Comparison of ENCODE assay signal across 1 cellular context in the genomic region with DNA sequence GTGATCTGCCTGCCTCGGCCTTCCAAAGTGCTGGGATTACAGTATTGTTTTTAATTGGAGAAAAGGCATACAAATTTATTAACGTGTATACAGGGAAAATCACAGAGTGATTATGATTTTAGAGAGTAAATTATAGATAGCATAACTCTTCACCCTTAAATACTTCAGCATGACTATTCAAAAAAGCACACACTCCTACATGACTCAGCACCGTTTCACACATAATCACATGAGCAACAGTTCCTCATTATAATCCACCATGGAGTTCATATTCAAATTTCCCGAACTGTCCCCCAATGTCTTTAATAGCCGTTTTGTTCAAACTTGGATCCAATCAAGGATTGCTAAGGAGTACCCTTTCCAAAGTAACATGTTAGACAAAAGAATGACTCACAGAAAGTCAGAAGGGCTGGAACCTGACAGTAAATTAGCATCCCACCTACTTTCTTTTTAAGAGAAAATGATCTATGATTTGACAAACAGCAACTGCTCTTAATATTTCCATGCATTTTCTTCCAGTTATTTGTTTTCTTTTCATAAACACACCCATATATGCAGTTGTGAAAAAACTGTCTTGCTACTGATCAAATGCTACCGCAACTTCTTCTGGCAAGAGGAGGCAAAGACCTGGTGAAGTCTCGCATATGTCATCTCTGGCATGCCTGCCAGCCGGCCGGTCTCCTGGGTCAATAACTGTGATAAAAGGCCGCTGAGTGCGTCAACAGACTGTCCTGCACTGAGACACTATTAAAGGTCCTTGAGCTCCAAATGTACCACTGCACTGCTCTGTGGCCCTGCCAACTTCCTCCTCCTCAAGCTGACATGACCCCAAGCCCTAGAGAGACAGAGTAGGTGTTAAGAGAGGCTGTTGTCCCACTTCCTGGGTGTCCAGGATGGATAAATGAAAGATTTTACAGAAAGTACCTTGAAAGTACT.
TF ChIP-seq lines count a peak whose summit lies in the region.

No MANE protein-coding gene starts in this region.

TF ChIP-seq in GM12878, 131 proteins besides CTCF, POLR2A, EP300 and RAD21 (continued from another document and continues in another):
- TF ChIP-seq, protein P1, sequence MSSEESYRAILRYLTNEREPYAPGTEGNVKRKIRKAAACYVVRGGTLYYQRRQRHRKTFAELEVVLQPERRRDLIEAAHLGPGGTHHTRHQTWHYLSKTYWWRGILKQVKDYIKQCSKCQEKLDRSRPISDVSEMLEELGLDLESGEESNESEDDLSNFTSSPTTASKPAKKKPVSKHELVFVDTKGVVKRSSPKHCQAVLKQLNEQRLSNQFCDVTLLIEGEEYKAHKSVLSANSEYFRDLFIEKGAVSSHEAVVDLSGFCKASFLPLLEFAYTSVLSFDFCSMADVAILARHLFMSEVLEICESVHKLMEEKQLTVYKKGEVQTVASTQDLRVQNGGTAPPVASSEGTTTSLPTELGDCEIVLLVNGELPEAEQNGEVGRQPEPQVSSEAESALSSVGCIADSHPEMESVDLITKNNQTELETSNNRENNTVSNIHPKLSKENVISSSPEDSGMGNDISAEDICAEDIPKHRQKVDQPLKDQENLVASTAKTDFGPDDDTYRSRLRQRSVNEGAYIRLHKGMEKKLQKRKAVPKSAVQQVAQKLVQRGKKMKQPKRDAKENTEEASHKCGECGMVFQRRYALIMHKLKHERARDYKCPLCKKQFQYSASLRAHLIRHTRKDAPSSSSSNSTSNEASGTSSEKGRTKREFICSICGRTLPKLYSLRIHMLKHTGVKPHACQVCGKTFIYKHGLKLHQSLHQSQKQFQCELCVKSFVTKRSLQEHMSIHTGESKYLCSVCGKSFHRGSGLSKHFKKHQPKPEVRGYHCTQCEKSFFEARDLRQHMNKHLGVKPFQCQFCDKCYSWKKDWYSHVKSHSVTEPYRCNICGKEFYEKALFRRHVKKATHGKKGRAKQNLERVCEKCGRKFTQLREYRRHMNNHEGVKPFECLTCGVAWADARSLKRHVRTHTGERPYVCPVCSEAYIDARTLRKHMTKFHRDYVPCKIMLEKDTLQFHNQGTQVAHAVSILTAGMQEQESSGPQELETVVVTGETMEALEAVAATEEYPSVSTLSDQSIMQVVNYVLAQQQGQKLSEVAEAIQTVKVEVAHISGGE (CRISPR knock-in tag; IDR thresholded peaks at IDR 0.05): no peak
- TF ChIP-seq ETV6 (conservative IDR thresholded peaks at IDR 0.05 in 1 of 2, IDR thresholded peaks at IDR 0.05 in 1 of 2; ENCODE audit: borderline replicate concordance in 1 of 2, low read depth in 1 of 2) (no peak), RCOR1 (conservative IDR thresholded peaks at IDR 0.05; ENCODE audit: low read depth, low read length) (no peak), EGR1 (IDR thresholded peaks at IDR 0.05; ENCODE audit: borderline replicate concordance in 1 of 2, low read depth in 2 of 2, low read length in 2 of 2) (no peak), HDAC2 (IDR thresholded peaks at IDR 0.05) (no peak), RAD51 (IDR thresholded peaks at IDR 0.05) (peak; percentile 85), CREB1 (IDR thresholded peaks at IDR 0.05; ENCODE audit: low read depth) (0 out of 2 replicates have a peak, but pooled peaks have one; percentile 8), SMAD5 (IDR thresholded peaks at IDR 0.05; ENCODE audit: low read depth) (no peak), ZNF274 (IDR thresholded peaks at IDR 0.05; ENCODE audit: insufficient read depth, insufficient read length) (no peak), ZNF384 (IDR thresholded peaks at IDR 0.05; ENCODE audit: borderline replicate concordance, low read depth, low read length) (no peak), ZBED1 (IDR thresholded peaks at IDR 0.05; ENCODE audit: borderline replicate concordance) (0 out of 2 replicates have a peak, but pooled peaks have one; percentile 25), CBX3 (IDR thresholded peaks at IDR 0.05; ENCODE audit: borderline replicate concordance, low read depth) (no peak), NRF1 (conservative IDR thresholded peaks at IDR 0.05; ENCODE audit: low read depth, low read length) (no peak), BCL11A (IDR thresholded peaks at IDR 0.05; ENCODE audit: low read depth, low read length) (no peak), CBFB (IDR thresholded peaks at IDR 0.05; ENCODE audit: low read depth) (no peak), BHLHE40 (IDR thresholded peaks at IDR 0.05; ENCODE audit: borderline replicate concordance in 1 of 2, low read depth in 2 of 2, low read length in 1 of 2) (peak; percentile 36 to 54; a peak in 2 of 4 replicates)
- TF ChIP-seq, protein P2, sequence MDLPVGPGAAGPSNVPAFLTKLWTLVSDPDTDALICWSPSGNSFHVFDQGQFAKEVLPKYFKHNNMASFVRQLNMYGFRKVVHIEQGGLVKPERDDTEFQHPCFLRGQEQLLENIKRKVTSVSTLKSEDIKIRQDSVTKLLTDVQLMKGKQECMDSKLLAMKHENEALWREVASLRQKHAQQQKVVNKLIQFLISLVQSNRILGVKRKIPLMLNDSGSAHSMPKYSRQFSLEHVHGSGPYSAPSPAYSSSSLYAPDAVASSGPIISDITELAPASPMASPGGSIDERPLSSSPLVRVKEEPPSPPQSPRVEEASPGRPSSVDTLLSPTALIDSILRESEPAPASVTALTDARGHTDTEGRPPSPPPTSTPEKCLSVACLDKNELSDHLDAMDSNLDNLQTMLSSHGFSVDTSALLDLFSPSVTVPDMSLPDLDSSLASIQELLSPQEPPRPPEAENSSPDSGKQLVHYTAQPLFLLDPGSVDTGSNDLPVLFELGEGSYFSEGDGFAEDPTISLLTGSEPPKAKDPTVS (IDR thresholded peaks at IDR 0.05; ENCODE audit: low read depth, low read length): no peak
- TF ChIP-seq, protein P3, sequence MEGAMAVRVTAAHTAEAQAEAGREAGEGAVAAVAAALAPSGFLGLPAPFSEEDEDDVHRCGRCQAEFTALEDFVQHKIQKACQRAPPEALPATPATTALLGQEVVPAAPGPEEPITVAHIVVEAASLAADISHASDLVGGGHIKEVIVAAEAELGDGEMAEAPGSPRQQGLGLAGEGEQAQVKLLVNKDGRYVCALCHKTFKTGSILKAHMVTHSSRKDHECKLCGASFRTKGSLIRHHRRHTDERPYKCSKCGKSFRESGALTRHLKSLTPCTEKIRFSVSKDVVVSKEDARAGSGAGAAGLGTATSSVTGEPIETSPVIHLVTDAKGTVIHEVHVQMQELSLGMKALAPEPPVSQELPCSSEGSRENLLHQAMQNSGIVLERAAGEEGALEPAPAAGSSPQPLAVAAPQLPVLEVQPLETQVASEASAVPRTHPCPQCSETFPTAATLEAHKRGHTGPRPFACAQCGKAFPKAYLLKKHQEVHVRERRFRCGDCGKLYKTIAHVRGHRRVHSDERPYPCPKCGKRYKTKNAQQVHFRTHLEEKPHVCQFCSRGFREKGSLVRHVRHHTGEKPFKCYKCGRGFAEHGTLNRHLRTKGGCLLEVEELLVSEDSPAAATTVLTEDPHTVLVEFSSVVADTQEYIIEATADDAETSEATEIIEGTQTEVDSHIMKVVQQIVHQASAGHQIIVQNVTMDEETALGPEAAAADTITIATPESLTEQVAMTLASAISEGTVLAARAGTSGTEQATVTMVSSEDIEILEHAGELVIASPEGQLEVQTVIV (IDR thresholded peaks at IDR 0.05; ENCODE audit: borderline replicate concordance, partially characterized antibody): no peak
- TF ChIP-seq, protein P4, sequence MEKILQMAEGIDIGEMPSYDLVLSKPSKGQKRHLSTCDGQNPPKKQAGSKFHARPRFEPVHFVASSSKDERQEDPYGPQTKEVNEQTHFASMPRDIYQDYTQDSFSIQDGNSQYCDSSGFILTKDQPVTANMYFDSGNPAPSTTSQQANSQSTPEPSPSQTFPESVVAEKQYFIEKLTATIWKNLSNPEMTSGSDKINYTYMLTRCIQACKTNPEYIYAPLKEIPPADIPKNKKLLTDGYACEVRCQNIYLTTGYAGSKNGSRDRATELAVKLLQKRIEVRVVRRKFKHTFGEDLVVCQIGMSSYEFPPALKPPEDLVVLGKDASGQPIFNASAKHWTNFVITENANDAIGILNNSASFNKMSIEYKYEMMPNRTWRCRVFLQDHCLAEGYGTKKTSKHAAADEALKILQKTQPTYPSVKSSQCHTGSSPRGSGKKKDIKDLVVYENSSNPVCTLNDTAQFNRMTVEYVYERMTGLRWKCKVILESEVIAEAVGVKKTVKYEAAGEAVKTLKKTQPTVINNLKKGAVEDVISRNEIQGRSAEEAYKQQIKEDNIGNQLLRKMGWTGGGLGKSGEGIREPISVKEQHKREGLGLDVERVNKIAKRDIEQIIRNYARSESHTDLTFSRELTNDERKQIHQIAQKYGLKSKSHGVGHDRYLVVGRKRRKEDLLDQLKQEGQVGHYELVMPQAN (conservative IDR thresholded peaks at IDR 0.05): 0 out of 2 replicates have a peak, but pooled peaks have one; percentile 28
- TF ChIP-seq, protein P5, sequence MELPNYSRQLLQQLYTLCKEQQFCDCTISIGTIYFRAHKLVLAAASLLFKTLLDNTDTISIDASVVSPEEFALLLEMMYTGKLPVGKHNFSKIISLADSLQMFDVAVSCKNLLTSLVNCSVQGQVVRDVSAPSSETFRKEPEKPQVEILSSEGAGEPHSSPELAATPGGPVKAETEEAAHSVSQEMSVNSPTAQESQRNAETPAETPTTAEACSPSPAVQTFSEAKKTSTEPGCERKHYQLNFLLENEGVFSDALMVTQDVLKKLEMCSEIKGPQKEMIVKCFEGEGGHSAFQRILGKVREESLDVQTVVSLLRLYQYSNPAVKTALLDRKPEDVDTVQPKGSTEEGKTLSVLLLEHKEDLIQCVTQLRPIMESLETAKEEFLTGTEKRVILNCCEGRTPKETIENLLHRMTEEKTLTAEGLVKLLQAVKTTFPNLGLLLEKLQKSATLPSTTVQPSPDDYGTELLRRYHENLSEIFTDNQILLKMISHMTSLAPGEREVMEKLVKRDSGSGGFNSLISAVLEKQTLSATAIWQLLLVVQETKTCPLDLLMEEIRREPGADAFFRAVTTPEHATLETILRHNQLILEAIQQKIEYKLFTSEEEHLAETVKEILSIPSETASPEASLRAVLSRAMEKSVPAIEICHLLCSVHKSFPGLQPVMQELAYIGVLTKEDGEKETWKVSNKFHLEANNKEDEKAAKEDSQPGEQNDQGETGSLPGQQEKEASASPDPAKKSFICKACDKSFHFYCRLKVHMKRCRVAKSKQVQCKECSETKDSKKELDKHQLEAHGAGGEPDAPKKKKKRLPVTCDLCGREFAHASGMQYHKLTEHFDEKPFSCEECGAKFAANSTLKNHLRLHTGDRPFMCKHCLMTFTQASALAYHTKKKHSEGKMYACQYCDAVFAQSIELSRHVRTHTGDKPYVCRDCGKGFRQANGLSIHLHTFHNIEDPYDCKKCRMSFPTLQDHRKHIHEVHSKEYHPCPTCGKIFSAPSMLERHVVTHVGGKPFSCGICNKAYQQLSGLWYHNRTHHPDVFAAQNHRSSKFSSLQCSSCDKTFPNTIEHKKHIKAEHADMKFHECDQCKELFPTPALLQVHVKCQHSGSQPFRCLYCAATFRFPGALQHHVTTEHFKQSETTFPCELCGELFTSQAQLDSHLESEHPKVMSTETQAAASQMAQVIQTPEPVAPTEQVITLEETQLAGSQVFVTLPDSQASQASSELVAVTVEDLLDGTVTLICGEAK (IDR thresholded peaks at IDR 0.05; ENCODE audit: borderline replicate concordance): no peak
- TF ChIP-seq, protein P6, sequence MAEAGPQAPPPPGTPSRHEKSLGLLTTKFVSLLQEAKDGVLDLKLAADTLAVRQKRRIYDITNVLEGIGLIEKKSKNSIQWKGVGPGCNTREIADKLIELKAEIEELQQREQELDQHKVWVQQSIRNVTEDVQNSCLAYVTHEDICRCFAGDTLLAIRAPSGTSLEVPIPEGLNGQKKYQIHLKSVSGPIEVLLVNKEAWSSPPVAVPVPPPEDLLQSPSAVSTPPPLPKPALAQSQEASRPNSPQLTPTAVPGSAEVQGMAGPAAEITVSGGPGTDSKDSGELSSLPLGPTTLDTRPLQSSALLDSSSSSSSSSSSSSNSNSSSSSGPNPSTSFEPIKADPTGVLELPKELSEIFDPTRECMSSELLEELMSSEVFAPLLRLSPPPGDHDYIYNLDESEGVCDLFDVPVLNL (IDR thresholded peaks at IDR 0.05; ENCODE audit: low read depth, low read length): no peak
- TF ChIP-seq, protein P7, sequence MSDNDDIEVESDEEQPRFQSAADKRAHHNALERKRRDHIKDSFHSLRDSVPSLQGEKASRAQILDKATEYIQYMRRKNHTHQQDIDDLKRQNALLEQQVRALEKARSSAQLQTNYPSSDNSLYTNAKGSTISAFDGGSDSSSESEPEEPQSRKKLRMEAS (IDR thresholded peaks at IDR 0.05; ENCODE audit: low read depth, low read length): no peak
- TF ChIP-seq, protein P8, sequence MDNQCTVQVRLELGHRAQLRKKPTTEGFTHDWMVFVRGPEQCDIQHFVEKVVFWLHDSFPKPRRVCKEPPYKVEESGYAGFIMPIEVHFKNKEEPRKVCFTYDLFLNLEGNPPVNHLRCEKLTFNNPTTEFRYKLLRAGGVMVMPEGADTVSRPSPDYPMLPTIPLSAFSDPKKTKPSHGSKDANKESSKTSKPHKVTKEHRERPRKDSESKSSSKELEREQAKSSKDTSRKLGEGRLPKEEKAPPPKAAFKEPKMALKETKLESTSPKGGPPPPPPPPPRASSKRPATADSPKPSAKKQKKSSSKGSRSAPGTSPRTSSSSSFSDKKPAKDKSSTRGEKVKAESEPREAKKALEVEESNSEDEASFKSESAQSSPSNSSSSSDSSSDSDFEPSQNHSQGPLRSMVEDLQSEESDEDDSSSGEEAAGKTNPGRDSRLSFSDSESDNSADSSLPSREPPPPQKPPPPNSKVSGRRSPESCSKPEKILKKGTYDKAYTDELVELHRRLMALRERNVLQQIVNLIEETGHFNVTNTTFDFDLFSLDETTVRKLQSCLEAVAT (IDR thresholded peaks at IDR 0.05): no peak
- TF ChIP-seq, protein P9, sequence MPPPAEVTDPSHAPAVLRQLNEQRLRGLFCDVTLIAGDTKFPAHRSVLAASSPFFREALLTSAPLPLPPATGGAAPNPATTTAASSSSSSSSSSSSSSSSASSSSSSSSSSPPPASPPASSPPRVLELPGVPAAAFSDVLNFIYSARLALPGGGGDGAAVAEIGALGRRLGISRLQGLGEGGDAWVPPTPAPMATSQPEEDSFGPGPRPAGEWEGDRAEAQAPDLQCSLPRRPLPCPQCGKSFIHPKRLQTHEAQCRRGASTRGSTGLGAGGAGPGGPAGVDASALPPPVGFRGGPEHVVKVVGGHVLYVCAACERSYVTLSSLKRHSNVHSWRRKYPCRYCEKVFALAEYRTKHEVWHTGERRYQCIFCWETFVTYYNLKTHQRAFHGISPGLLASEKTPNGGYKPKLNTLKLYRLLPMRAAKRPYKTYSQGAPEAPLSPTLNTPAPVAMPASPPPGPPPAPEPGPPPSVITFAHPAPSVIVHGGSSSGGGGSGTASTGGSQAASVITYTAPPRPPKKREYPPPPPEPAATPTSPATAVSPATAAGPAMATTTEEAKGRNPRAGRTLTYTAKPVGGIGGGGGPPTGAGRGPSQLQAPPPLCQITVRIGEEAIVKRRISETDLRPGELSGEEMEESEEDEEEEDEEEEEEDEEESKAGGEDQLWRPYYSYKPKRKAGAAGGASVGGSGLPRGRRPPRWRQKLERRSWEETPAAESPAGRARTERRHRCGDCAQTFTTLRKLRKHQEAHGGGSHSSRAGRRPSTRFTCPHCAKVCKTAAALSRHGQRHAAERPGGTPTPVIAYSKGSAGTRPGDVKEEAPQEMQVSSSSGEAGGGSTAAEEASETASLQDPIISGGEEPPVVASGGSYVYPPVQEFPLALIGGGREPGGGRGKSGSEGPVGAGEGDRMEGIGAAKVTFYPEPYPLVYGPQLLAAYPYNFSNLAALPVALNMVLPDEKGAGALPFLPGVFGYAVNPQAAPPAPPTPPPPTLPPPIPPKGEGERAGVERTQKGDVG (CRISPR knock-in tag; IDR thresholded peaks at IDR 0.05): no peak
